Comparison of ENCODE assay signal across 1 cellular context in the genomic region with DNA sequence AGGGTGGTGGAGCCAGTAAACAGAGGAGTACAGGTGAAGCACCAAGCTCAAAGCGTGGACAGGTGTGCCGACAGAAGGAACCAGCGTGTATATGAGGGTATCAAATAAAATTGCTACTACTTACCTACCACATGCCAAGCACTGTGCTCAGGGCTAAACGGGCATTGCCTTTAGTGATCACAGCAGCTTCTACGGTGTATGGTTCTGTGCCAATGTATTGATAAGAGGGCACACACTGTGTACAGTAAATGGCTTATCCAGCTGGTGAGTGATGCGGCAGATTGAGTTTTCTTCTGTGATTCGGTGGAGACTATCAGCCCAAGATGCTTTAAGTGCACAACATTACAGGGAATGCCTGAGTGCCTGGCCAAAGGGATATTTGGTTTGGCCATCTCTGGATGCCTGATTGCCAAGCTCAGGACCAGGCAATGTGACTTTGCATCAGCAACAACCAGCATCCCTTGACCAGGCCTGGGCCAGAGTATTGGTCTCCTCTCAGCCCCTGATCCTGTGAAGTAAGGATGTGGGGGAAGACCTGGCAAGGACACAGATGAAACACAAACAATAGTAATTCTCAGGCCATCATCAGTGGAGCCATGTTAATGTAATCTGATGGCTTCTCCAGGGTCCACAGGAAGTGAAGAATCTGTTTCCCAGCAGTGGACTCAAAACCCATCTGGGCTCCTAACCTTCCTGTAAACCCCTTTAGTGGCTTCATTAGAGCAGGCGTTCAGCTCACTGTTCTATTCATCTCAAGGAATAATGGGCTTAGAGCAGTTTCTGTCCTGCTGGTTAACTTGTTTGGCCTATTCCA.
TF ChIP-seq lines count a peak whose summit lies in the region.

No MANE protein-coding gene starts in this region.

TF ChIP-seq in HepG2, 621 proteins besides CTCF, POLR2A, EP300 and RAD21:
- no peak for TF ChIP-seq NR2C2 (CRISPR knock-in tag; IDR thresholded peaks at IDR 0.05; ENCODE audit: borderline replicate concordance)
